Comparison of ENCODE assay signal across 10 cellular contexts in genomic region chr10:78688945-78689935, GRCh38.
DNase-seq lines count a peak whose midpoint lies in the region; ATAC-seq and TF ChIP-seq lines count a peak whose summit lies in the region.
"Had no signal": no experiment of that assay in that cellular context is flagged by ENCODE, and none has a peak within 500 bp of the region (broad histone marks: within the 10 kb centered on the region; RNA-seq: fewer than 3 reads in every experiment).

No MANE protein-coding gene starts in this region.

- peak; percentile 84 for DNase-seq in NCI-H1092 treated with DMSO at 0.1 percent for 48 hours (lab: John Stamatoyannopoulos, UW)
- peak; percentile 18 for DNase-seq in hepatic stellate cell (ENCODE audit: low spot score)
- peak; percentile 40 for DNase-seq in stromal cell of bone marrow (ENCODE audit: low read depth)
- DNase-seq: activated CD4-positive, alpha-beta T cell treated with anti-CD3 and anti-CD28 coated beads, Interleukin-2, amount 10 ng/mL, durations not matched to agents 24 days and 14 days; cortex of kidney had no signal

- peak; percentile 15; the same call in 2 of the 3 replicates for ATAC-seq in SK-N-SH treated with all-trans-retinoic acid at 6 μM for 48 hours
- ATAC-seq in GM18873 (IDR thresholded peaks at IDR 0.05; ENCODE audit: low FRiP score, unreplicated experiment), result no peak
- ATAC-seq in GM18870 (IDR thresholded peaks at IDR 0.05; ENCODE audit: unreplicated experiment), result no peak
- no peak for ATAC-seq in HG02610 (IDR thresholded peaks at IDR 0.05; ENCODE audit: unreplicated experiment)
- ATAC-seq in HG03108 (IDR thresholded peaks at IDR 0.05; ENCODE audit: unreplicated experiment), result no peak

TF ChIP-seq in SK-N-SH treated with all-trans-retinoic acid at 6 μM for 48 hours, 23 proteins besides CTCF, POLR2A, EP300 and RAD21:
- no peak for TF ChIP-seq ARNTL (CRISPR knock-in tag; IDR thresholded peaks at IDR 0.05; ENCODE audit: borderline replicate concordance, low read depth)
- TF ChIP-seq ZFP3 (CRISPR knock-in tag; IDR thresholded peaks at IDR 0.05), result no peak
- TF ChIP-seq RARB (CRISPR knock-in tag; IDR thresholded peaks at IDR 0.05), result no peak
- no peak for TF ChIP-seq PPARA (CRISPR knock-in tag; IDR thresholded peaks at IDR 0.05; ENCODE audit: borderline replicate concordance)
TF ChIP-seq in SK-N-SH treated with all-trans-retinoic acid at 6 μM for 48 hours: peak in this region for 0.

Comparison
In these comparisons a context has a peak if more than half of its experiments do, and no peak if none do; other contexts are left out.
1. DNase-seq: peak in every context shown above with its lines; median percentile 84 in NCI-H1092 treated with DMSO at 0.1 percent for 48 hours; 40 in stromal cell of bone marrow; 18 in hepatic stellate cell.